In the genomic region with DNA sequence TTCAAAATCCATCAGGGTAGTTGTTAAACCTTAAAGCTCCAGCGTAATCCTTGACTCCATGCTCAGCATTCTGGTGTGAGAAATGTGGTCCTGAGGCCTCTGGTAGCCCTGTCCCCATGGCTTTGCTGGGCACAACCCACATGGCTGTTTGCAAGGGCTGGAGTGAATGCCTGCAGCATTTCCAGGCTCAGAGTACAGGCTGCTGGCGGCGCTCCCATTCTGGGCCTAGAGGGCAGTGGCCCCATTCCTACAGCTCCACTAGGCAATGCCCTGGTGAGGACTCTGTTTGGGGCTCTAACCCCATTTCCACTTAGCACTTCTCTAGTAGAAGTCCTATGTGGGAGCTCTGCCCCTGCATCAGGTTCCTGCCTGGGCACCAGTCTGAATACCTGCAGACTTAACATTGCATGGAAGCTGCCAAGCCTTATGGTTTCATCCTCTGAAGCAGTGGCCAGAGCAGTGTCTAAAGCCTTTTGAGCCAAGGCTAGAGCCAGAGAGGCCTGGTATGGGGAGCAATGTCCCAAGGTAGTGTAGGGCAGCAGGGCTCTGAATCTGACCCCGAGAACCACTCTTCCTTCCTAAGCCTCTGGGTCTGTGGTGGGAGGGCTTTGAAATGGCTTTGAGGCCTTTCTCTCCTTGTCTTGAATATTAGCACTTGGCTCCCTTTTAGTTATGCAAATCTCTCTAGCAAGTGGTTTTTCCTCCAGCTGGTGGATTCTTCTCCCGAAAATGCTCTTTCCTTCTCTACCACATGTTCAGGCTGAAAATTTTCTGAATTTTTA, we compare ENCODE assay signal across 32 cellular contexts. TPM values are rescaled to one million over a fixed set of nuclear protein-coding genes. Genes with fewer than 3 reads are reported as not detected.
"Had no signal": no experiment of that assay in that cellular context is flagged by ENCODE, and none has a peak within 500 bp of the region (broad histone marks: within the 10 kb centered on the region; RNA-seq: fewer than 3 reads in every experiment).

No MANE protein-coding gene starts in this region.

- H3K9me3 Mint-ChIP-seq: neural crest cell; T-helper 2 cell treated with Interferon-gamma antibody and Interleukin-4, amounts not matched to agents 5 μg/mL and 100 μg/mL, for 36 hours had no signal

- ATAC-seq: activated CD4-positive, alpha-beta T cell treated with anti-CD3 and anti-CD28 coated beads for 36 hours; activated T-helper 17 cell treated with anti-CD3 and anti-CD28 coated beads, Interleukin-2, amount 50 U/mL, for 72 hours; gastroesophageal sphincter; left colon; naive thymus-derived CD4-positive, alpha-beta T cell; T-cell had no signal

- H3K27ac Mint-ChIP-seq: activated B cell treated with CpG ODN at 0.5 μM for 24 hours; activated CD4-positive, alpha-beta T cell treated with anti-CD3 and anti-CD28 coated beads for 36 hours; activated naive CD8-positive, alpha-beta T cell; activated T-cell treated with anti-CD3 and anti-CD28 coated beads, Interleukin-2, amount 50 U/mL, for 24 hours; activated T-helper 17 cell treated with anti-CD3 and anti-CD28 coated beads, Interleukin-2, amount 50 U/mL, for 72 hours; endodermal cell; naive thymus-derived CD4-positive, alpha-beta T cell; T-cell; T-helper 2 cell treated with Interferon-gamma antibody and Interleukin-4, amounts not matched to agents 5 μg/mL and 100 μg/mL, for 36 hours had no signal

- H3K4me1 Mint-ChIP-seq: activated CD4-positive, alpha-beta T cell treated with anti-CD3 and anti-CD28 coated beads for 36 hours; activated T-helper 17 cell treated with anti-CD3 and anti-CD28 coated beads, Interleukin-2, amount 50 U/mL, for 72 hours; central memory CD8-positive, alpha-beta T cell; neural crest cell had no signal

- H3K27me3 ChIP-seq: adrenal gland, ascending aorta, brain microvascular endothelial cell, esophagus squamous epithelium, gastroesophageal sphincter, sigmoid colon, upper lobe of left lung had no signal

- H3K9me3 ChIP-seq: adrenal gland, esophagus squamous epithelium, sigmoid colon, thoracic aorta, upper lobe of left lung had no signal

- H3K36me3 ChIP-seq: adrenal gland, ascending aorta, brain microvascular endothelial cell, esophagus squamous epithelium, gastroesophageal sphincter, sigmoid colon, thoracic aorta, upper lobe of left lung had no signal

- H3K4me3 Mint-ChIP-seq: activated B cell treated with CpG ODN at 0.5 μM for 24 hours; activated CD4-positive, alpha-beta T cell treated with anti-CD3 and anti-CD28 coated beads for 36 hours; activated naive CD8-positive, alpha-beta T cell; activated T-cell treated with anti-CD3 and anti-CD28 coated beads, Interleukin-2, amount 50 U/mL, for 24 hours; activated T-helper 17 cell treated with anti-CD3 and anti-CD28 coated beads, Interleukin-2, amount 50 U/mL, for 72 hours; central memory CD8-positive, alpha-beta T cell; endodermal cell; naive thymus-derived CD4-positive, alpha-beta T cell; neural crest cell; T-cell; T-helper 2 cell treated with Interferon-gamma antibody and Interleukin-4, amounts not matched to agents 5 μg/mL and 100 μg/mL, for 36 hours had no signal

- H3K4me1 ChIP-seq: adrenal gland had no signal

- H3K4me3 ChIP-seq: adrenal gland, ascending aorta, esophagus squamous epithelium, gastroesophageal sphincter, lung, sigmoid colon, smooth muscle cell, thoracic aorta, upper lobe of left lung had no signal

- DNase-seq: activated B cell treated with CpG ODN at 0.5 μM for 24 hours; activated CD4-positive, alpha-beta T cell treated with anti-CD3 and anti-CD28 coated beads for 36 hours; activated CD4-positive, alpha-beta T cell treated with anti-CD3 and anti-CD28 coated beads, Interleukin-2, amount 50 U/mL, for 4 hours; activated CD8-positive, alpha-beta memory T cell treated with anti-CD3 and anti-CD28 coated beads for 24 hours; activated CD8-positive, alpha-beta memory T cell treated with anti-CD3 and anti-CD28 coated beads, Interleukin-2, amount 50 U/mL, for 4 hours; activated T-cell treated with anti-CD3 and anti-CD28 coated beads, Interleukin-2, amount 50 U/mL, for 24 hours; adrenal gland; brain microvascular endothelial cell; cortex of kidney; endodermal cell; esophagus squamous epithelium; head of caudate nucleus; hypothalamus; islet precursor cell; left colon; naive thymus-derived CD4-positive, alpha-beta T cell; posterior cingulate gyrus; sigmoid colon; stimulated activated CD4-positive, alpha-beta T cell treated with anti-CD3 and anti-CD28 coated beads, Interleukin-2, amount 100 ng/mL, for 48 hours; stimulated activated naive CD4-positive, alpha-beta T cell treated with Interleukin-2 at 50 U/mL for 16 hours; T-cell had no signal

- H3K36me3 Mint-ChIP-seq: activated naive CD8-positive, alpha-beta T cell; naive thymus-derived CD4-positive, alpha-beta T cell; T-cell had no signal

- H3K27ac ChIP-seq: adrenal gland, ascending aorta, brain microvascular endothelial cell, esophagus squamous epithelium, gastroesophageal sphincter, sigmoid colon, thoracic aorta, upper lobe of left lung had no signal

RNA-seq across cellular contexts. Expression of gene ALDH1A1, which starts 5.8 kb away (rescaled TPM):
- total RNA-seq: activated B cell treated with CpG ODN at 0.5 μM for 24 hours; activated CD4-positive, alpha-beta T cell treated with anti-CD3 and anti-CD28 coated beads for 36 hours; activated T-helper 17 cell treated with anti-CD3 and anti-CD28 coated beads, Interleukin-2, amount 50 U/mL, for 72 hours had no signal
- polyA plus RNA-seq: naive thymus-derived CD4-positive, alpha-beta T cell had no signal
